ENCODE assay signal across 13 cellular contexts in the genomic region with DNA sequence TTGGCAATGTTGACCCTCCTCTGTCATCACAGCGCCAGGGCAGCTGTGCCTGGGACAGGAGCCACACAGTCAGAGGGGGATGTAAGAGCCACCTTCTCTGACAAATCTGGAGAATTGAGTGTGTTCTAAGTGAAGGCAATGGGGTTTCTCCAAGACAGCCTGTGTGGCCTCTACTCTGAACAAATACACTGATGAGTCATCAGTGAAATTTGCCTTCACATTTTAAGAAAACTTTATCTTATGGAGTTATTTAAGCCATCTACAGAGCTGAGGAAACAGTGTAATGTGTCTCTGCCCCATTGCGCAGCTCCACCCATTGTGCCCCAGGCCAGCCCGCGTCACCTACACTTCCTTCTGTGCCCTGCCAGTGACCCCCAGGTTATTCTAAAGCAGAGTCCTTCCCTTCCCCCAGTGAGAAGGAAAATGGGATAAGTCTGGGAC. TPM values are rescaled to one million over a fixed set of nuclear protein-coding genes. Genes with fewer than 3 reads are reported as not detected.
A peak's percentile ranks its signal among the peaks of the same experiment; 100 is the strongest.
DNase-seq lines count a peak whose midpoint lies in the region; ATAC-seq, FAIRE-seq and TF ChIP-seq lines count a peak whose summit lies in the region.
"Had no signal": no experiment of that assay in that cellular context is flagged by ENCODE, and none has a peak within 500 bp of the region (broad histone marks: within the 10 kb centered on the region; RNA-seq: fewer than 3 reads in every experiment).

No MANE protein-coding gene starts in this region.

- H3K4me3 ChIP-seq in heart right ventricle = no peak overlapping the region
- H3K4me3 ChIP-seq in right atrium auricular region = no peak overlapping the region

- H3K27me3 ChIP-seq in heart right ventricle (no peaks in the 10 kb centered on the region), right atrium auricular region (no peaks in the 10 kb centered on the region)

- H3K4me1 ChIP-seq in heart right ventricle = peaks cover under 1 to 36% (median 25%) of the 10 kb centered on the region in 9 donors
- peaks cover 0 to 42% of the 10 kb centered on the region in 2 donors for H3K4me1 ChIP-seq in right atrium auricular region

- intact Hi-C loops in heart right ventricle (cut with DNase I) = loop anchor here (2.0 to 10.0 kb wide), 15 partner anchors 31 to 777 kb away; a partner anchor contains a TSS
- intact Hi-C loops in Right ventricle myocardium inferior (cut with DNase I) = loop anchor here (2.0 to 5.0 kb wide), 2 partner anchors 135 to 585 kb away; no protein-coding TSS in a partner anchor

- peak in 1 of 2 donors; percentile 31 for DNase-seq in heart right ventricle
- no peak for DNase-seq in Right ventricle myocardium inferior (ENCODE audit: missing footprints)
- peak; percentile 85 for DNase-seq in amniotic epithelial cell (ENCODE audit: low read depth)
- peak; percentile 79 for DNase-seq in right atrium auricular region (ENCODE audit: low spot score)
- DNase-seq in urothelium cell line (ENCODE audit: low spot score) = peak; percentile 26
- DNase-seq in COR-L47 (lab: John Stamatoyannopoulos, UW) = no peak
- DNase-seq in T-helper 1 cell = no peak
- DNase-seq: activated CD8-positive, alpha-beta memory T cell treated with anti-CD3 and anti-CD28 coated beads, Interleukin-2, amount 50 U/mL, for 48 hours; NCI-H1105 had no signal

- no peak for FAIRE-seq in urothelium cell line (lab: Jason Lieb, UNC)
- FAIRE-seq: endometrium had no signal

- H3K27ac ChIP-seq in heart right ventricle (peak overlapping the region in 8 of 10 donors; percentile 9 to 52 (median 29)), right atrium auricular region (peak overlapping the region; percentile 39 to 54)
- H3K27ac ChIP-seq: C4-2B had no signal

- ATAC-seq in heart right ventricle (peak in 5 of 8 donors; percentile 10 to 59 (median 24)), Right ventricle myocardium inferior (no peak), HG03108 (IDR thresholded peaks at IDR 0.05; ENCODE audit: unreplicated experiment) (no peak)
- ATAC-seq: natural killer cell treated with Interleukin-12 subunit alpha and Interleukin-12 subunit beta and Interleukin-15 and Interleukin-18, amount 100 ng/mL, for 72 hours had no signal

- TF ChIP-seq CTCF in heart right ventricle (IDR thresholded peaks at IDR 0.05) (no peak), right atrium auricular region (IDR thresholded peaks at IDR 0.05) (no peak)

- H3K9me3 ChIP-seq in heart right ventricle = no peaks in the 10 kb centered on the region
- no peaks in the 10 kb centered on the region for H3K9me3 ChIP-seq in right atrium auricular region

- 76 to 83% methylated on average over 4 of the region's 4 CpGs for WGBS in heart right ventricle, 2 donors

- H3K36me3 ChIP-seq in heart right ventricle (peaks cover 0 to 13% (median 0%) of the 10 kb centered on the region in 9 donors), right atrium auricular region (peaks cover 4% of the 10 kb centered on the region)

RNA-seq across cellular contexts. Expression of a gene that starts 21.6 kb away (rescaled TPM):
- 1 to 10 TPM; 2.0 to 6.5 (median 4.8) TPM for total RNA-seq in heart right ventricle
- polyA plus RNA-seq in heart right ventricle = 1 to 10 TPM; 1.2 to 3.0 TPM
- 5.4 TPM for total RNA-seq in Right ventricle myocardium inferior
- 1 to 10 TPM; 3.2 to 9.7 TPM for total RNA-seq in right atrium auricular region

Comparison
In these comparisons a context has a peak if more than half of its experiments do, and no peak if none do; other contexts are left out.
1. ATAC-seq: peak in heart right ventricle (5 of 8); none in Right ventricle myocardium inferior (single experiment) and HG03108 (single experiment).
2. DNase-seq: peak in amniotic epithelial cell (single experiment), right atrium auricular region (single experiment) and urothelium cell line (single experiment); none in Right ventricle myocardium inferior (single experiment), COR-L47 (single experiment) and T-helper 1 cell (0 of 5).